9 cellular contexts compared by ENCODE assay signal in genomic region chr11:762421-763072, GRCh38. TPM values are rescaled to one million over a fixed set of nuclear protein-coding genes. Genes with fewer than 3 reads are reported as not detected.
DNase-seq lines count a peak whose midpoint lies in the region; ATAC-seq and TF ChIP-seq lines count a peak whose summit lies in the region.
"Had no signal": no experiment of that assay in that cellular context is flagged by ENCODE, and none has a peak within 500 bp of the region (broad histone marks: within the 10 kb centered on the region; RNA-seq: fewer than 3 reads in every experiment).

No MANE protein-coding gene starts in this region.

- no peak overlapping the region for H3K4me3 Mint-ChIP-seq in natural killer cell treated with Interleukin-12 subunit alpha and Interleukin-12 subunit beta and Interleukin-15 and Interleukin-18, amount 100 ng/mL, for 72 hours
- H3K4me3 Mint-ChIP-seq in natural killer cell, result no peak overlapping the region
- no peak overlapping the region for H3K4me3 Mint-ChIP-seq in central memory CD8-positive, alpha-beta T cell

- peak overlapping the region; percentile 34 for H2AK5ac ChIP-seq in mesenchymal stem cell (ENCODE audit: low read length, severe bottlenecking)

- H2BK12ac ChIP-seq in mesenchymal stem cell (ENCODE audit: low read length in 2 of 2), result peak overlapping the region in 1 of 2 experiments; percentile 23

- H3K9ac ChIP-seq in mesenchymal stem cell (ENCODE audit: low read length), result peak overlapping the region; percentile 44

- no peak for TF ChIP-seq POLR2A in GM18505 (IDR thresholded peaks at IDR 0.05; ENCODE audit: borderline replicate concordance, extremely low read depth, insufficient read depth, insufficient read length)

- H3K4me2 ChIP-seq in mesenchymal stem cell (ENCODE audit: low read length, poor library complexity, severe bottlenecking), result no peak overlapping the region

- no peaks in the 10 kb centered on the region for H3K27me3 ChIP-seq in mesenchymal stem cell (ENCODE audit: control insufficient read depth in 1 of 2, insufficient read depth in 1 of 2, low read length in 2 of 2)

- no peak overlapping the region for H2BK5ac ChIP-seq in mesenchymal stem cell (ENCODE audit: low read depth, low read length, poor library complexity, severe bottlenecking)

- H3K27ac ChIP-seq in mesenchymal stem cell (ENCODE audit: low read length, poor library complexity, severe bottlenecking), result peak overlapping the region; percentile 50
- H3K27ac ChIP-seq: thoracic aorta had no signal

- H3K27me3 Mint-ChIP-seq in natural killer cell treated with Interleukin-12 subunit alpha and Interleukin-12 subunit beta and Interleukin-15 and Interleukin-18, amount 100 ng/mL, for 72 hours, result no peaks in the 10 kb centered on the region
- H3K27me3 Mint-ChIP-seq in natural killer cell (ENCODE audit: low read depth in 2 of 2), result no peaks in the 10 kb centered on the region
- H3K27me3 Mint-ChIP-seq in central memory CD8-positive, alpha-beta T cell, result no peaks in the 10 kb centered on the region

- DNase-seq in natural killer cell treated with Interleukin-12 subunit alpha and Interleukin-12 subunit beta and Interleukin-15 and Interleukin-18, amount 100 ng/mL, for 72 hours (ENCODE audit: low spot score), result peak; percentile 45
- DNase-seq in natural killer cell (no peak), NCI-H524 treated with DMSO at 0.1 percent for 48 hours (lab: John Stamatoyannopoulos, UW) (peak; percentile 48), mesenchymal stem cell (peak; percentile 75), NCI-H748 (lab: John Stamatoyannopoulos, UW; ENCODE audit: unreplicated experiment) (no peak), GF-D8 (lab: John Stamatoyannopoulos, UW) (no peak)
- DNase-seq in central memory CD8-positive, alpha-beta T cell (ENCODE audit: low spot score in 2 of 2), result no peak

- H3K4me1 ChIP-seq in mesenchymal stem cell (ENCODE audit: control insufficient read depth, insufficient read depth, low read depth, low read length), result peaks cover 33% of the 10 kb centered on the region

- no peak overlapping the region for H3K4ac ChIP-seq in mesenchymal stem cell (ENCODE audit: low read depth in 1 of 2, low read length in 2 of 2)

- H3K9me3 Mint-ChIP-seq in natural killer cell treated with Interleukin-12 subunit alpha and Interleukin-12 subunit beta and Interleukin-15 and Interleukin-18, amount 100 ng/mL, for 72 hours, result no peaks in the 10 kb centered on the region
- no peaks in the 10 kb centered on the region for H3K9me3 Mint-ChIP-seq in natural killer cell
- no peaks in the 10 kb centered on the region for H3K9me3 Mint-ChIP-seq in central memory CD8-positive, alpha-beta T cell

- peaks cover 20% of the 10 kb centered on the region for H3K79me1 ChIP-seq in mesenchymal stem cell (replicated peaks; ENCODE audit: low read length, poor library complexity, severe bottlenecking)

- intact Hi-C loops in natural killer cell (cut with micrococcal nuclease), result no loop called here

- no peak overlapping the region for H2AFZ ChIP-seq in mesenchymal stem cell (ENCODE audit: low read depth, low read length)

- H3K36me3 ChIP-seq in mesenchymal stem cell (ENCODE audit: control insufficient read depth in 1 of 2, insufficient read depth in 2 of 2, low read depth in 1 of 2, low read length in 2 of 2), result peaks cover 77 to 85% of the 10 kb centered on the region in 2 experiments

- H3K4me1 Mint-ChIP-seq in natural killer cell treated with Interleukin-12 subunit alpha and Interleukin-12 subunit beta and Interleukin-15 and Interleukin-18, amount 100 ng/mL, for 72 hours (ENCODE audit: low read depth in 2 of 2), result no peaks in the 10 kb centered on the region
- no peaks in the 10 kb centered on the region for H3K4me1 Mint-ChIP-seq in natural killer cell
- H3K4me1 Mint-ChIP-seq in central memory CD8-positive, alpha-beta T cell, result no peaks in the 10 kb centered on the region

- H3K4me3 ChIP-seq in mesenchymal stem cell (ENCODE audit: insufficient read depth in 1 of 2, low read depth in 1 of 2, low read length in 2 of 2), result no peak overlapping the region
- H3K4me3 ChIP-seq: thoracic aorta had no signal

- H2BK15ac ChIP-seq in mesenchymal stem cell (ENCODE audit: low read depth, poor library complexity, severe bottlenecking), result no peak overlapping the region

- H3K27ac Mint-ChIP-seq in natural killer cell treated with Interleukin-12 subunit alpha and Interleukin-12 subunit beta and Interleukin-15 and Interleukin-18, amount 100 ng/mL, for 72 hours, result no peak overlapping the region
- H3K27ac Mint-ChIP-seq in natural killer cell, result no peak overlapping the region
- H3K27ac Mint-ChIP-seq in central memory CD8-positive, alpha-beta T cell (ENCODE audit: low read depth), result peak overlapping the region; percentile 69

- peak overlapping the region; percentile 66 for H4K91ac ChIP-seq in mesenchymal stem cell (ENCODE audit: low read length)

- H3K14ac ChIP-seq in mesenchymal stem cell (ENCODE audit: low read length in 2 of 2), result peak overlapping the region in 1 of 2 experiments; percentile 66

- H3K36me3 Mint-ChIP-seq in natural killer cell treated with Interleukin-12 subunit alpha and Interleukin-12 subunit beta and Interleukin-15 and Interleukin-18, amount 100 ng/mL, for 72 hours, result no peaks in the 10 kb centered on the region
- H3K36me3 Mint-ChIP-seq in natural killer cell, result no peaks in the 10 kb centered on the region
- peaks cover 21% of the 10 kb centered on the region for H3K36me3 Mint-ChIP-seq in central memory CD8-positive, alpha-beta T cell (ENCODE audit: insufficient read depth)

- H3K9me3 ChIP-seq in mesenchymal stem cell (ENCODE audit: control insufficient read depth, low read length), result no peaks in the 10 kb centered on the region
- H3K9me3 ChIP-seq: thoracic aorta had no signal

- no peak for TF ChIP-seq CTCF in natural killer cell (IDR thresholded peaks at IDR 0.05)

- no peak overlapping the region for H2BK120ac ChIP-seq in mesenchymal stem cell (ENCODE audit: low read depth, low read length)

- peak overlapping the region in 1 of 2 experiments; percentile 46 for H3K23ac ChIP-seq in mesenchymal stem cell (ENCODE audit: low read length in 2 of 2)

- peak overlapping the region in 1 of 2 experiments; percentile 16 for H3K18ac ChIP-seq in mesenchymal stem cell (ENCODE audit: low read depth in 1 of 2, low read length in 2 of 2)

- 75% methylated on average over 7 of the region's 10 CpGs for WGBS in mesenchymal stem cell

- no peak for ATAC-seq in natural killer cell treated with Interleukin-12 subunit alpha and Interleukin-12 subunit beta and Interleukin-15 and Interleukin-18, amount 100 ng/mL, for 72 hours
- no peak for ATAC-seq in natural killer cell
- no peak for ATAC-seq in central memory CD8-positive, alpha-beta T cell (replicated peaks; ENCODE audit: extremely low read depth, poor library complexity, severe bottlenecking)
- no peak for ATAC-seq in GM18505 (IDR thresholded peaks at IDR 0.05; ENCODE audit: unreplicated experiment)

- peak overlapping the region; percentile 72 for H4K8ac ChIP-seq in mesenchymal stem cell (ENCODE audit: low read length)

RNA-seq across cellular contexts. Expression of gene GATD1, which starts 14.7 kb away (rescaled TPM):
- 10 to 100 TPM; 42.2 to 99.7 TPM for total RNA-seq in natural killer cell treated with Interleukin-12 subunit alpha and Interleukin-12 subunit beta and Interleukin-15 and Interleukin-18, amount 100 ng/mL, for 72 hours
- total RNA-seq in natural killer cell, result 10 to 100 TPM; 40.4 to 43.1 (median 42.1) TPM
- 50.4 TPM for polyA plus RNA-seq in mesenchymal stem cell (2013, experiment 1 of 2)
- 43.7 TPM for polyA plus RNA-seq in mesenchymal stem cell (2013, experiment 2 of 2)

RNA-seq across cellular contexts. Expression of gene TALDO1, which starts 15.3 kb away (rescaled TPM):
- 100 to 1,000 TPM; 201 to 242 TPM for total RNA-seq in natural killer cell treated with Interleukin-12 subunit alpha and Interleukin-12 subunit beta and Interleukin-15 and Interleukin-18, amount 100 ng/mL, for 72 hours
- 10 to 100 TPM; 46.1 to 94.8 (median 55.4) TPM for total RNA-seq in natural killer cell
- polyA plus RNA-seq in mesenchymal stem cell (2013, experiment 1 of 2), result 215 TPM
- polyA plus RNA-seq in mesenchymal stem cell (2013, experiment 2 of 2), result 211 TPM

RNA-seq across cellular contexts. Expression of gene CEND1, which starts 27.3 kb away (rescaled TPM):
- total RNA-seq in natural killer cell treated with Interleukin-12 subunit alpha and Interleukin-12 subunit beta and Interleukin-15 and Interleukin-18, amount 100 ng/mL, for 72 hours, result 1 to 10 TPM in 1 of 2 donors, under 1 TPM in 1; 0.95 to 3.4 TPM
- not detected for total RNA-seq in natural killer cell
- 0.03 TPM for polyA plus RNA-seq in mesenchymal stem cell (2013, experiment 1 of 2)
- 0.11 TPM for polyA plus RNA-seq in mesenchymal stem cell (2013, experiment 2 of 2)
- total RNA-seq: thoracic aorta had no signal

RNA-seq across cellular contexts. Expression of gene SLC25A22, which starts 35.5 kb away (rescaled TPM):
- 100 to 1,000 TPM in 1 of 2 donors, 10 to 100 TPM in 1; 64.3 to 125 TPM for total RNA-seq in natural killer cell treated with Interleukin-12 subunit alpha and Interleukin-12 subunit beta and Interleukin-15 and Interleukin-18, amount 100 ng/mL, for 72 hours
- 10 to 100 TPM; 22.8 to 34.6 (median 31.5) TPM for total RNA-seq in natural killer cell
- polyA plus RNA-seq in mesenchymal stem cell (2013, experiment 1 of 2), result 11.7 TPM
- 10.9 TPM for polyA plus RNA-seq in mesenchymal stem cell (2013, experiment 2 of 2)

RNA-seq across cellular contexts. Expression of gene PIDD1, which starts 42.5 kb away (rescaled TPM):
- total RNA-seq in natural killer cell treated with Interleukin-12 subunit alpha and Interleukin-12 subunit beta and Interleukin-15 and Interleukin-18, amount 100 ng/mL, for 72 hours, result 10 to 100 TPM; 19.1 to 53.6 TPM
- 10 to 100 TPM; 24.3 to 30.9 (median 25.2) TPM for total RNA-seq in natural killer cell
- polyA plus RNA-seq in mesenchymal stem cell (2013, experiment 1 of 2), result 8.3 TPM
- 9.2 TPM for polyA plus RNA-seq in mesenchymal stem cell (2013, experiment 2 of 2)

Comparison
In these comparisons a context has a peak if more than half of its experiments do, and no peak if none do; other contexts are left out.
1. DNase-seq: peak in natural killer cell treated with Interleukin-12 subunit alpha and Interleukin-12 subunit beta and Interleukin-15 and Interleukin-18, amount 100 ng/mL, for 72 hours (single experiment), NCI-H524 treated with DMSO at 0.1 percent for 48 hours (single experiment) and mesenchymal stem cell (single experiment); none in natural killer cell (single experiment), central memory CD8-positive, alpha-beta T cell (0 of 2), NCI-H748 (single experiment) and GF-D8 (single experiment).